ENCODE assay signal across 37 cellular contexts in genomic region chr22:23555118-23555517, GRCh38. TPM values are rescaled to one million over a fixed set of nuclear protein-coding genes. Genes with fewer than 3 reads are reported as not detected.
"Had no signal": no experiment of that assay in that cellular context is flagged by ENCODE, and none has a peak within 500 bp of the region (broad histone marks: within the 10 kb centered on the region; RNA-seq: fewer than 3 reads in every experiment).

No MANE protein-coding gene starts in this region.

- DNase-seq: activated CD4-positive, alpha-beta T cell treated with anti-CD3 and anti-CD28 coated beads for 1 hour; activated CD4-positive, alpha-beta T cell treated with anti-CD3 and anti-CD28 coated beads, Interleukin-2, amount 10 ng/mL, durations not matched to agents 24 days and 14 days; activated CD4-positive, alpha-beta T cell treated with anti-CD3 and anti-CD28 coated beads, Interleukin-2, amount 50 U/mL, for 48 hours; activated CD4-positive, CD25-positive, alpha-beta regulatory T cell; activated CD8-positive, alpha-beta T cell treated with anti-CD3 and anti-CD28 coated beads, Interleukin-2, amount 10 ng/mL, durations not matched to agents 7 days and 5 days; activated gamma-delta T cell; activated naive CD4-positive, alpha-beta T cell treated with Interleukin-2 at 50 U/mL for 16 hours; activated naive CD8-positive, alpha-beta T cell treated with anti-CD3 and anti-CD28 coated beads, Interleukin-2, amount 50 U/mL, for 24 hours; activated T-cell treated with anti-CD3 and anti-CD28 coated beads, Interleukin-2, amount 50 U/mL, for 48 hours; anterior cingulate cortex; caudate nucleus; cerebellar nuclear complex; MM.1S; MV-4-11; NCI-H1092; NCI-H1436 treated with DMSO at 0.1 percent for 48 hours; NCI-H1694 treated with DMSO at 0.1 percent for 48 hours; NCI-H2029; NCI-H2107; NCI-H2171; NCI-H510A; NCI-H526; NCI-H748 treated with DMSO at 0.1 percent for 48 hours; NK-92 treated with Interleukin-12 subunit alpha and Interleukin-12 subunit beta, amount 100 ng/mL, for 24 hours; PC-9; SIG-M5; T1000; WERI-Rb-1 had no signal

- H3K4me1 Mint-ChIP-seq: activated CD4-positive, alpha-beta T cell treated with anti-CD3 and anti-CD28 coated beads, Interleukin-2, amount 10 ng/mL, durations not matched to agents 24 days and 14 days; activated naive CD8-positive, alpha-beta T cell treated with anti-CD3 and anti-CD28 coated beads, Interleukin-2, amount 50 U/mL, for 24 hours had no signal

- H3K9me3 Mint-ChIP-seq: activated CD4-positive, alpha-beta T cell treated with anti-CD3 and anti-CD28 coated beads, Interleukin-2, amount 10 ng/mL, durations not matched to agents 24 days and 14 days; activated naive CD8-positive, alpha-beta T cell treated with anti-CD3 and anti-CD28 coated beads, Interleukin-2, amount 50 U/mL, for 24 hours had no signal

- H3K36me3 Mint-ChIP-seq: activated naive CD8-positive, alpha-beta T cell; brain had no signal

- H3K36me3 ChIP-seq: WERI-Rb-1 had no signal

- H3K27me3 Mint-ChIP-seq: brain had no signal

- H3K4me3 ChIP-seq: PC-9 had no signal

- H3K27ac Mint-ChIP-seq: activated CD4-positive, alpha-beta T cell treated with anti-CD3 and anti-CD28 coated beads, Interleukin-2, amount 10 ng/mL, durations not matched to agents 24 days and 14 days; activated CD8-positive, alpha-beta T cell treated with anti-CD3 and anti-CD28 coated beads, Interleukin-2, amount 10 ng/mL, durations not matched to agents 7 days and 5 days; activated naive CD8-positive, alpha-beta T cell; activated naive CD8-positive, alpha-beta T cell treated with anti-CD3 and anti-CD28 coated beads, Interleukin-2, amount 50 U/mL, for 24 hours had no signal

- H3K27ac ChIP-seq: KMS-11, PC-9, RWPE1, WERI-Rb-1 had no signal

- H3K4me3 Mint-ChIP-seq: activated CD4-positive, alpha-beta T cell treated with anti-CD3 and anti-CD28 coated beads, Interleukin-2, amount 10 ng/mL, durations not matched to agents 24 days and 14 days; activated CD8-positive, alpha-beta T cell treated with anti-CD3 and anti-CD28 coated beads, Interleukin-2, amount 10 ng/mL, durations not matched to agents 7 days and 5 days; activated naive CD8-positive, alpha-beta T cell; activated naive CD8-positive, alpha-beta T cell treated with anti-CD3 and anti-CD28 coated beads, Interleukin-2, amount 50 U/mL, for 24 hours had no signal

- H2AFZ ChIP-seq: PC-9 had no signal

- H3K4me2 ChIP-seq: KMS-11, PC-9 had no signal

RNA-seq across cellular contexts. Expression of gene IGLL1, which starts 25.0 kb away (rescaled TPM):
- total RNA-seq: activated CD4-positive, alpha-beta T cell treated with anti-CD3 and anti-CD28 coated beads, Interleukin-2, amount 10 ng/mL, durations not matched to agents 24 days and 14 days; activated CD8-positive, alpha-beta T cell treated with anti-CD3 and anti-CD28 coated beads, Interleukin-2, amount 10 ng/mL, durations not matched to agents 7 days and 5 days; bronchial epithelial cell; LHCN-M2; PC-9; Right ventricle myocardium inferior; SK-MEL-5; T-helper 1 cell treated with Interleukin-12 subunit alpha and Interleukin-12 subunit beta and Interleukin-4 antibody, amounts not matched to agents 30 ng/mL and 1 ng/mL, for 36 hours had no signal
